In the genomic region with DNA sequence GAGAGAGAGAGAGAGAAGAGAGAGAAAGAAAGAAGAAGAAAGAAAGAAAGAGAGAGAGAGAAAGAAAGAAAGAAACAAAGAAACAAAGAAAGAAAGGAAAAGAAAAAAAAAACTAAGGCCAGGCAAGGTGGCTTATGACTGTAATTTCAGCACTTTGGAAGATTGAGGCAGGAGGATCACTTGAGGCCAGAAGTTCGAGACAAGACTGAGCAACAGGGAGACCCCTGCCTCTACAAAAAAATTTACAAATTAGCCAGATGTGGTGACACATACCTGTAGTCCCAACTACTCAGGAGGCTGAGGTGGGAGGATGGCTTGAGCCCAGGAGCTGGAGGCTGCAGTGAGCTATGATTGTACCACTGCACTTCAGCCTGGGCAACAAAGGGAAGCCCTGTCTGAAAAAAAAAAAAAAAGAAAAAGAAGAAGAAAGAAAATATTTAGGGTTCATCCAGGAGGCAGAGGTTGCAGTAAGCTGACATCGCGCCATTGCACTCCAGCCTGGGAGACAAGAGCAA, we compare ENCODE assay signal across 1 cellular context.
TF ChIP-seq lines count a peak whose summit lies in the region.

No MANE protein-coding gene starts in this region.

TF ChIP-seq in IMR-90, 13 proteins besides CTCF, POLR2A, EP300 and RAD21:
- TF ChIP-seq RCOR1 (IDR thresholded peaks at IDR 0.05; ENCODE audit: insufficient replicate concordance, low read length): no peak
- TF ChIP-seq BHLHE40 (IDR thresholded peaks at IDR 0.05; ENCODE audit: low read depth, low read length): no peak
- TF ChIP-seq, protein P1, sequence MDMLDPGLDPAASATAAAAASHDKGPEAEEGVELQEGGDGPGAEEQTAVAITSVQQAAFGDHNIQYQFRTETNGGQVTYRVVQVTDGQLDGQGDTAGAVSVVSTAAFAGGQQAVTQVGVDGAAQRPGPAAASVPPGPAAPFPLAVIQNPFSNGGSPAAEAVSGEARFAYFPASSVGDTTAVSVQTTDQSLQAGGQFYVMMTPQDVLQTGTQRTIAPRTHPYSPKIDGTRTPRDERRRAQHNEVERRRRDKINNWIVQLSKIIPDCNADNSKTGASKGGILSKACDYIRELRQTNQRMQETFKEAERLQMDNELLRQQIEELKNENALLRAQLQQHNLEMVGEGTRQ (IDR thresholded peaks at IDR 0.05; ENCODE audit: low read depth, low read length): no peak
TF ChIP-seq in IMR-90: peak in this region for 0.
